ENCODE assay signal across 25 cellular contexts in the genomic region with DNA sequence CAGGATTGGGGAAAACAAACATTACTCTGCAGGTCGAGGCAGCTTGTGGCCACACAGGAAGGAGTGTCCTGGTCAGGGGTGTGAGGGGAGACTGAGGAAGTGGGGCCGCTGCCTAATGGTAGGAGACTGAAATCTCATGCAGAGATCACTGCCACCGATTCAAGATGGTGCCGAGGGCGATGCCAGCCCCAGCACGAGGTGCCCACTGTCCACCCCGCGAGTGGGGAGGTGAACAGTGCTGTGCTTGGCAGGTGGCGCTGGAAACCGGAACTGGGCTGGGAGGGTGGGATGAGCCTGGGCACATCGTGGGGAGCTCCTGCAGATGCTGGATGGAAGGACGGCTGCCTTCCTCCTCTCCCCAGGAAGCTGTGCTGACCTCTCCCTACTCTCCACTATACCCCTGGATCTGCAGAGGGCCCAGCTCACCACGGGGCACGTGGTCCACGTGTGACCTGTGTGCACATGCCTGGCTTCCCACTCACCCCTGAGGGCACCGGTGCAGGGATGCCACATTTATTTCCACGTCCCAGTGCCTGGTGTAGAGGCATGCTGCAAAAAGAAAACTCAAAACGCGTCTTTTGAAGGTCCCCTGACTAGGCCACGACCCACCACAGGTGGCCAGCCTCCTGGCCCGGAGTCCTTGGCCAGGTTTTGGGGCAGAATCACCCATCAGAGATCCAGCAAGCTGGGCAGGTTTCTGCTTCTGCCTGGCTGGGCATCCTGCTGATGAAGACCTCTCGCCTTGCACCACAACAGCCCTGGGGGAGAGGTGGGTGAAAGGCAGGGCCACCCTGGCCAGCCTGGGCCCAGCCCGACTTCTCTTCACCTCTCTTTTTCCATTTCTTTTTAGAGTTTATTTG.
"Had no signal": no experiment of that assay in that cellular context is flagged by ENCODE, and none has a peak within 500 bp of the region (broad histone marks: within the 10 kb centered on the region; RNA-seq: fewer than 3 reads in every experiment).

No MANE protein-coding gene starts in this region.

- H3K27me3 Mint-ChIP-seq: activated CD8-positive, alpha-beta T cell treated with anti-CD3 and anti-CD28 coated beads for 36 hours; activated naive CD8-positive, alpha-beta T cell treated with anti-CD3 and anti-CD28 coated beads, Interleukin-2, amount 50 U/mL, for 24 hours; T-cell had no signal

- H3K36me3 ChIP-seq: brain microvascular endothelial cell, cardiac muscle cell had no signal

- FAIRE-seq: astrocyte, TTC549 had no signal

- H3K27ac Mint-ChIP-seq: activated CD8-positive, alpha-beta T cell treated with anti-CD3 and anti-CD28 coated beads for 36 hours; activated naive CD4-positive, alpha-beta T cell treated with anti-CD3 and anti-CD28 coated beads, Interleukin-2, amount 50 U/mL, for 72 hours; activated naive CD8-positive, alpha-beta T cell treated with anti-CD3 and anti-CD28 coated beads, Interleukin-2, amount 50 U/mL, for 24 hours; IgD-negative memory B cell; T-cell had no signal

- H3K36me3 Mint-ChIP-seq: T-cell had no signal

- H3K4me1 Mint-ChIP-seq: activated naive CD8-positive, alpha-beta T cell treated with anti-CD3 and anti-CD28 coated beads, Interleukin-2, amount 50 U/mL, for 24 hours; IgD-negative memory B cell; T-cell had no signal

- H3K27ac ChIP-seq: brain microvascular endothelial cell, cardiac muscle cell, SK-N-MC had no signal

- H3K4me3 ChIP-seq: cardiac muscle cell, SK-N-MC had no signal

- DNase-seq: activated CD4-positive, alpha-beta T cell treated with anti-CD3 and anti-CD28 coated beads for 4 hours; activated CD8-positive, alpha-beta memory T cell treated with anti-CD3 and anti-CD28 coated beads, Interleukin-2, amount 50 U/mL, for 48 hours; activated CD8-positive, alpha-beta T cell treated with anti-CD3 and anti-CD28 coated beads for 36 hours; activated naive CD4-positive, alpha-beta T cell treated with Interleukin-2 at 50 U/mL for 16 hours; activated naive CD8-positive, alpha-beta T cell treated with anti-CD3 and anti-CD28 coated beads, Interleukin-2, amount 50 U/mL, for 24 hours; activated T-cell treated with anti-CD3 and anti-CD28 coated beads, Interleukin-2, amount 50 U/mL, for 1 hour; amniotic stem cell; brain microvascular endothelial cell; KG1; NCI-H1048; NCI-H146; NCI-H187 treated with DMSO at 0.1 percent for 48 hours; NCI-H2081 treated with DMSO at 0.1 percent for 48 hours; NCI-H446; NCI-H524; T-cell; T-helper 2 cell; T1000 had no signal

- H3K27me3 ChIP-seq: brain microvascular endothelial cell, cardiac muscle cell had no signal

- H3K4me3 Mint-ChIP-seq: activated CD8-positive, alpha-beta T cell treated with anti-CD3 and anti-CD28 coated beads for 36 hours; activated naive CD8-positive, alpha-beta T cell treated with anti-CD3 and anti-CD28 coated beads, Interleukin-2, amount 50 U/mL, for 24 hours; T-cell had no signal

- ATAC-seq: activated CD4-positive, CD25-positive, alpha-beta regulatory T cell treated with anti-CD3 and anti-CD28 coated beads, Interleukin-2, amount 50 U/mL, for 24 hours; activated CD8-positive, alpha-beta T cell treated with anti-CD3 and anti-CD28 coated beads for 36 hours; activated naive CD4-positive, alpha-beta T cell treated with anti-CD3 and anti-CD28 coated beads, Interleukin-2, amount 50 U/mL, for 72 hours; activated naive CD8-positive, alpha-beta T cell treated with anti-CD3 and anti-CD28 coated beads, Interleukin-2, amount 50 U/mL, for 24 hours; T-cell had no signal
